14 cellular contexts compared by ENCODE assay signal in genomic region chr1:10578070-10578469, GRCh38.
"Had no signal": no experiment of that assay in that cellular context is flagged by ENCODE, and none has a peak within 500 bp of the region (broad histone marks: within the 10 kb centered on the region; RNA-seq: fewer than 3 reads in every experiment).

No MANE protein-coding gene starts in this region.

- H3K27ac Mint-ChIP-seq: dendritic cell treated with granulocyte-macrophage colony-stimulating factor and Interleukin-4, amounts not matched to agents 40 ng/mL and 50 ng/mL, for 4 days; effector memory CD8-positive, alpha-beta T cell had no signal

- DNase-seq: effector memory CD8-positive, alpha-beta T cell; esophagus squamous epithelium; foreskin fibroblast; islet precursor cell; left ventricle myocardium superior; mucosa of descending colon; naive thymus-derived CD8-positive, alpha-beta T cell; posterior cingulate gyrus; small intestine; stimulated activated CD4-positive, alpha-beta T cell treated with anti-CD3 and anti-CD28 coated beads, Interleukin-12 subunit alpha, Interleukin-12 subunit beta, amount 100 ng/mL, for 4 hours; stimulated activated naive CD4-positive, alpha-beta T cell treated with Interleukin-2 at 50 U/mL for 16 hours had no signal

- H3K4me3 Mint-ChIP-seq: dendritic cell treated with granulocyte-macrophage colony-stimulating factor and Interleukin-4, amounts not matched to agents 40 ng/mL and 50 ng/mL, for 4 days; effector memory CD8-positive, alpha-beta T cell; naive thymus-derived CD8-positive, alpha-beta T cell had no signal

- H3K27me3 Mint-ChIP-seq: dendritic cell treated with granulocyte-macrophage colony-stimulating factor and Interleukin-4, amounts not matched to agents 40 ng/mL and 50 ng/mL, for 4 days; effector memory CD8-positive, alpha-beta T cell; naive thymus-derived CD8-positive, alpha-beta T cell had no signal

- H3K9me3 Mint-ChIP-seq: effector memory CD8-positive, alpha-beta T cell; naive thymus-derived CD8-positive, alpha-beta T cell had no signal

- H3K27ac ChIP-seq: esophagus squamous epithelium, neutrophil, right atrium auricular region had no signal

- H3K4me1 ChIP-seq: esophagus squamous epithelium, right atrium auricular region had no signal

- H3K27me3 ChIP-seq: esophagus squamous epithelium, neutrophil, right atrium auricular region had no signal

- H3K9me3 ChIP-seq: esophagus squamous epithelium, mucosa of descending colon, neutrophil, right atrium auricular region had no signal

- H3K4me3 ChIP-seq: esophagus squamous epithelium, mucosa of descending colon, right atrium auricular region had no signal

- H3K36me3 ChIP-seq: neutrophil, right atrium auricular region had no signal

- ATAC-seq: effector memory CD8-positive, alpha-beta T cell; left ventricle myocardium superior; mucosa of descending colon; naive thymus-derived CD8-positive, alpha-beta T cell had no signal
